ENCODE assay signal across 17 cellular contexts in genomic region chr12:62252576-62252975, GRCh38. TPM values are rescaled to one million over a fixed set of nuclear protein-coding genes. Genes with fewer than 3 reads are reported as not detected.
A peak's percentile ranks its signal among the peaks of the same experiment; 100 is the strongest.
DNase-seq lines count a peak whose midpoint lies in the region; ATAC-seq and TF ChIP-seq lines count a peak whose summit lies in the region.
"Had no signal": no experiment of that assay in that cellular context is flagged by ENCODE, and none has a peak within 500 bp of the region (broad histone marks: within the 10 kb centered on the region; RNA-seq: fewer than 3 reads in every experiment).

No MANE protein-coding gene starts in this region.

- no peaks in the 10 kb centered on the region for H3K27me3 ChIP-seq in breast epithelium

- CTCF ChIA-PET in MCF 10A (lab: Yijun Ruan, JAX) = interaction anchor here (1.0 kb wide), 1 partner anchor 59 kb away, joined by 5 read pairs; a partner anchor contains a TSS

- peak; percentile 64 for DNase-seq in MCF 10A (ENCODE audit: unreplicated experiment)
- DNase-seq in breast epithelium (ENCODE audit: low spot score in 2 of 2) = no peak
- DNase-seq in M059J (ENCODE audit: low read depth) = peak; percentile 26
- peak; percentile 17 for DNase-seq in fibroblast of mammary gland (ENCODE audit: low read depth)
- no peak for DNase-seq in central memory CD4-positive, alpha-beta T cell
- no peak for DNase-seq in nephron progenitor cell
- DNase-seq in natural killer cell treated with Interleukin-12 subunit alpha and Interleukin-12 subunit beta and Interleukin-15 and Interleukin-18, amount 100 ng/mL, for 72 hours (ENCODE audit: low spot score) = no peak
- DNase-seq: Calu3, DMS79 treated with DMSO at 0.1 percent for 48 hours, NCI-H1417 treated with DMSO at 0.1 percent for 48 hours, NCI-H1930, NCI-H2171 treated with DMSO at 0.1 percent for 48 hours, NCI-H446 treated with DMSO at 0.1 percent for 48 hours, RPMI8226 had no signal

- H3K9me3 Mint-ChIP-seq in MCF 10A (ENCODE audit: unreplicated experiment) (no peaks in the 10 kb centered on the region), nephron progenitor cell (no peaks in the 10 kb centered on the region)
- no peaks in the 10 kb centered on the region for H3K9me3 Mint-ChIP-seq in natural killer cell treated with Interleukin-12 subunit alpha and Interleukin-12 subunit beta and Interleukin-15 and Interleukin-18, amount 100 ng/mL, for 72 hours

- H3K4me3 Mint-ChIP-seq in MCF 10A (ENCODE audit: unreplicated experiment) (no peak overlapping the region), nephron progenitor cell (no peak overlapping the region)
- H3K4me3 Mint-ChIP-seq in natural killer cell treated with Interleukin-12 subunit alpha and Interleukin-12 subunit beta and Interleukin-15 and Interleukin-18, amount 100 ng/mL, for 72 hours = no peak overlapping the region

- H3K4me3 ChIP-seq in breast epithelium = no peak overlapping the region
- no peak overlapping the region for H3K4me3 ChIP-seq in fibroblast of mammary gland (ENCODE audit: control insufficient read depth, low read depth, low read length)
- H3K4me3 ChIP-seq: GM12878, HAP-1 had no signal

- H3K27ac Mint-ChIP-seq in MCF 10A (ENCODE audit: low read depth, unreplicated experiment) (no peak overlapping the region), nephron progenitor cell (no peak overlapping the region)
- H3K27ac Mint-ChIP-seq in natural killer cell treated with Interleukin-12 subunit alpha and Interleukin-12 subunit beta and Interleukin-15 and Interleukin-18, amount 100 ng/mL, for 72 hours = peak overlapping the region in 1 of 2 donors; percentile 56

- peak overlapping the region in 1 of 2 donors; percentile 36 for H3K27ac ChIP-seq in breast epithelium
- H3K27ac ChIP-seq: C4-2B had no signal

- H3K4me1 ChIP-seq in breast epithelium = no peaks in the 10 kb centered on the region

- no peak for TF ChIP-seq POLR2A in breast epithelium (IDR thresholded peaks at IDR 0.05)

- intact Hi-C loops in MCF 10A (cut with micrococcal nuclease) = no loop called here
- intact Hi-C loops in breast epithelium (cut with DNase I; ENCODE audit: low total_unique reads) = no loop called here

- H3K36me3 ChIP-seq in breast epithelium = no peaks in the 10 kb centered on the region
- H3K36me3 ChIP-seq: HAP-1 had no signal

- POLR2A ChIA-PET in MCF 10A (lab: Yijun Ruan, JAX) = interaction anchor here (0.7 to 2.2 kb wide), 2 partner anchors 10 to 64 kb away, joined by 4 read pairs; no protein-coding TSS in a partner anchor

- H3K9me3 ChIP-seq in breast epithelium = no peaks in the 10 kb centered on the region
- H3K9me3 ChIP-seq: HAP-1 had no signal

- H3K27me3 Mint-ChIP-seq in MCF 10A (ENCODE audit: insufficient read depth, unreplicated experiment) (no peaks in the 10 kb centered on the region), nephron progenitor cell (ENCODE audit: low read depth, poor library complexity) (peaks cover 4% of the 10 kb centered on the region)
- no peaks in the 10 kb centered on the region for H3K27me3 Mint-ChIP-seq in natural killer cell treated with Interleukin-12 subunit alpha and Interleukin-12 subunit beta and Interleukin-15 and Interleukin-18, amount 100 ng/mL, for 72 hours

- H3K36me3 Mint-ChIP-seq in MCF 10A (ENCODE audit: insufficient read depth, unreplicated experiment) (no peaks in the 10 kb centered on the region), nephron progenitor cell (ENCODE audit: low read depth) (no peaks in the 10 kb centered on the region)
- H3K36me3 Mint-ChIP-seq in natural killer cell treated with Interleukin-12 subunit alpha and Interleukin-12 subunit beta and Interleukin-15 and Interleukin-18, amount 100 ng/mL, for 72 hours = no peaks in the 10 kb centered on the region

- H3K4me1 Mint-ChIP-seq in MCF 10A (ENCODE audit: insufficient read depth, unreplicated experiment) = peaks cover 53% of the 10 kb centered on the region
- H3K4me1 Mint-ChIP-seq in nephron progenitor cell = no peaks in the 10 kb centered on the region
- peaks cover 18 to 28% of the 10 kb centered on the region in 2 donors for H3K4me1 Mint-ChIP-seq in natural killer cell treated with Interleukin-12 subunit alpha and Interleukin-12 subunit beta and Interleukin-15 and Interleukin-18, amount 100 ng/mL, for 72 hours (ENCODE audit: low read depth in 2 of 2)

- ATAC-seq in natural killer cell treated with Interleukin-12 subunit alpha and Interleukin-12 subunit beta and Interleukin-15 and Interleukin-18, amount 100 ng/mL, for 72 hours = no peak

- no peak for TF ChIP-seq CTCF in MCF 10A (IDR thresholded peaks at IDR 0.05; ENCODE audit: unreplicated experiment)
- no peak for TF ChIP-seq CTCF in breast epithelium (IDR thresholded peaks at IDR 0.05)
- TF ChIP-seq CTCF in fibroblast of mammary gland (conservative IDR thresholded peaks at IDR 0.05; ENCODE audit: control insufficient read depth, insufficient read depth, low read depth, low read length) = no peak
- no peak for TF ChIP-seq CTCF in nephron progenitor cell (IDR thresholded peaks at IDR 0.05)

- BruUV-seq in MCF 10A (replicated peaks; lab: Mats Ljungman, UMichigan) = no TSS peak

RNA-seq across cellular contexts. Expression of gene USP15, which starts 7.6 kb away (rescaled TPM):
- total RNA-seq in MCF 10A (2022) (63.6 and 71.0 TPM in 2 replicates), breast epithelium (100 to 1,000 TPM in 2 of 3 donors, 10 to 100 TPM in 1; 65.9 to 234 (median 110) TPM)
- total RNA-seq in M059J (2014; rRNA removed; shearing (Covaris generic)) = 29.2 and 37.3 TPM in 2 replicates
- 100 to 1,000 TPM; 154 to 159 TPM for total RNA-seq in natural killer cell treated with Interleukin-12 subunit alpha and Interleukin-12 subunit beta and Interleukin-15 and Interleukin-18, amount 100 ng/mL, for 72 hours

Comparison
In these comparisons a context has a peak if more than half of its experiments do, and no peak if none do; other contexts are left out.
1. DNase-seq: peak in MCF 10A (single experiment), M059J (single experiment) and fibroblast of mammary gland (single experiment); none in breast epithelium (0 of 2), central memory CD4-positive, alpha-beta T cell (single experiment), nephron progenitor cell (single experiment) and natural killer cell treated with Interleukin-12 subunit alpha and Interleukin-12 subunit beta and Interleukin-15 and Interleukin-18, amount 100 ng/mL, for 72 hours (single experiment).